8 cellular contexts compared by ENCODE assay signal in genomic region chr19:48618916-48619691, GRCh38. TPM values are rescaled to one million over a fixed set of nuclear protein-coding genes. Genes with fewer than 3 reads are reported as not detected.
DNase-seq lines count a peak whose midpoint lies in the region; ATAC-seq, FAIRE-seq and TF ChIP-seq lines count a peak whose summit lies in the region.

Gene RPL18, minus strand, starts transcription at chr19:48619178. Its CDS starts 35 bp downstream, at chr19:48619143.
Gene SPHK2, plus strand, starts transcription at chr19:48619506. Its CDS starts 1,009 bp downstream, at chr19:48620515.

- H3K9me3 ChIP-seq in KOPT-K1 (ENCODE audit: insufficient read depth, low read length, poor library complexity, severe bottlenecking) (no peaks in the 10 kb centered on the region), esophagus muscularis mucosa (no peaks in the 10 kb centered on the region)

- intact Hi-C loops in esophagus muscularis mucosa (cut with DNase I) = no loop called here

- peak within 1 kb of the TSS; percentile 75 to 96 (median 78) for H3K4me3 ChIP-seq in esophagus muscularis mucosa

- peak in 1 of 3 experiments; percentile 31 for TF ChIP-seq CTCF in esophagus muscularis mucosa (IDR thresholded peaks at IDR 0.05)

- peak within 1 kb of the TSS; percentile 100 for H3K4me3 Mint-ChIP-seq in activated T-cell treated with anti-CD3 and anti-CD28 coated beads, Interleukin-2, amount 50 U/mL, for 72 hours

- H3K9me3 Mint-ChIP-seq in activated T-cell treated with anti-CD3 and anti-CD28 coated beads, Interleukin-2, amount 50 U/mL, for 72 hours = no peaks in the 10 kb centered on the region

- DNase-seq in DMS79 (lab: John Stamatoyannopoulos, UW) = peak; percentile 97
- peak; percentile 98 for DNase-seq in RCC 7860 (ENCODE audit: low spot score)
- peak; percentile 97 for DNase-seq in activated T-cell treated with anti-CD3 and anti-CD28 coated beads, Interleukin-2, amount 50 U/mL, for 72 hours
- DNase-seq in esophagus muscularis mucosa (ENCODE audit: extremely low spot score) = peak; percentile 99
- DNase-seq in myocyte (ENCODE audit: low read depth) = peak; percentile 100
- peak; percentile 93 to 94 for DNase-seq in stimulated activated CD8-positive, alpha-beta memory T cell treated with anti-CD3 and anti-CD28 coated beads, Interleukin-7, amount 100 ng/mL, for 48 hours (ENCODE audit: extremely low read depth in 1 of 2, low read depth in 1 of 2)

- H3K36me3 ChIP-seq in KOPT-K1 (ENCODE audit: insufficient read depth, low read length) = peaks cover 48% of the 10 kb centered on the region
- peaks cover 24 to 47% (median 39%) of the 10 kb centered on the region in 4 donors for H3K36me3 ChIP-seq in esophagus muscularis mucosa

- H3K4me1 ChIP-seq in esophagus muscularis mucosa = peaks cover 42 to 83% (median 65%) of the 10 kb centered on the region in 4 donors

- peaks cover 18 to 43% of the 10 kb centered on the region in 2 donors for H3K36me3 Mint-ChIP-seq in activated T-cell treated with anti-CD3 and anti-CD28 coated beads, Interleukin-2, amount 50 U/mL, for 72 hours (ENCODE audit: insufficient read depth in 2 of 2)

- ATAC-seq in GM21786 (IDR thresholded peaks at IDR 0.05; ENCODE audit: unreplicated experiment) = peak; percentile 85
- ATAC-seq in activated T-cell treated with anti-CD3 and anti-CD28 coated beads, Interleukin-2, amount 50 U/mL, for 72 hours (replicated peaks in 1 of 2) = peak; percentile 89

- peak within 1 kb of the TSS; percentile 99 for H3K27ac Mint-ChIP-seq in activated T-cell treated with anti-CD3 and anti-CD28 coated beads, Interleukin-2, amount 50 U/mL, for 72 hours

- WGBS in esophagus muscularis mucosa = under 1% methylated on average over 36 of the region's 69 CpGs

- TF ChIP-seq POLR2A in esophagus muscularis mucosa (IDR thresholded peaks at IDR 0.05; ENCODE audit: low read depth) = peak; percentile 95

- no peak for TF ChIP-seq EP300 in esophagus muscularis mucosa (IDR thresholded peaks at IDR 0.05)

- no peaks in the 10 kb centered on the region for H3K27me3 ChIP-seq in esophagus muscularis mucosa

- H3K27ac ChIP-seq in KOPT-K1 (ENCODE audit: low read depth, low read length, poor library complexity, severe bottlenecking) (peak within 1 kb of the TSS; percentile 88), esophagus muscularis mucosa (replicated peaks in 1 of 4) (peak within 1 kb of the TSS; percentile 93 to 95 (median 94))

- peaks cover 66% of the 10 kb centered on the region for H3K4me1 Mint-ChIP-seq in activated T-cell treated with anti-CD3 and anti-CD28 coated beads, Interleukin-2, amount 50 U/mL, for 72 hours (ENCODE audit: low read depth)

- peak; percentile 62 for FAIRE-seq in RCC 7860 (lab: Jason Lieb, UNC)

- no peaks in the 10 kb centered on the region for H3K27me3 Mint-ChIP-seq in activated T-cell treated with anti-CD3 and anti-CD28 coated beads, Interleukin-2, amount 50 U/mL, for 72 hours (ENCODE audit: low read depth)

RNA-seq across cellular contexts. Expression of gene RPL18, which starts in this region (rescaled TPM):
- 1,000 to 10,000 TPM; 1,953 to 2,080 TPM for total RNA-seq in activated T-cell treated with anti-CD3 and anti-CD28 coated beads, Interleukin-2, amount 50 U/mL, for 72 hours
- total RNA-seq in esophagus muscularis mucosa (1,000 to 10,000 TPM; 1,298 to 2,105 (median 1,742) TPM), myocyte (1,744 and 2,296 TPM in 2 replicates)
- 1,684 TPM for polyA plus RNA-seq in myocyte (2012)

RNA-seq across cellular contexts. Expression of gene SPHK2, which starts in this region (rescaled TPM):
- total RNA-seq in activated T-cell treated with anti-CD3 and anti-CD28 coated beads, Interleukin-2, amount 50 U/mL, for 72 hours = 10 to 100 TPM; 26.9 to 27.2 TPM
- 10 to 100 TPM; 15.9 to 24.5 (median 17.0) TPM for total RNA-seq in esophagus muscularis mucosa
- 11.0 and 16.5 TPM in 2 replicates for total RNA-seq in myocyte
- 13.6 TPM for polyA plus RNA-seq in myocyte (2012)

Comparison
In these comparisons a context has a peak if more than half of its experiments do, and no peak if none do; other contexts are left out.
1. Peak in every context shown above with its lines: DNase-seq, ATAC-seq, H3K4me3 ChIP-seq and H3K27ac ChIP-seq.